In the genomic region with DNA sequence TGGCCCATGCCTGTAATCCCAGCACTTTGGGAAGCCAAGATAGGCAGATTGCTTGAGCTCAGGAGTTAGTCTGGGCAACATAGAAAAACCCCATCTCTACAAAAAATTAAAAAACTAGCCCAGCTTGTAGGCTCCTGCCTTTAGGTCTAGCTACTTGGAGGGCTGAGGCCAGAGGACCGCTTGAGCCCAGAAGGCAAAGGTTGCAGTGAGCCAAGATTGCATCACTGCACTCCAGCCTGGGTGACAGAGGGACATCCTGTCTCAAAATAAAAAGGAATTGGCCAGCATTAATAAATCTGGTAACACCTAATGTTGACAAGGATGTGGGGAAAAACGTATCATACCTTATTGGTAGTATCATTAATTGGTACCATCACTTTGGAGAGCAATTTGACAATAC, we compare ENCODE assay signal across 25 cellular contexts.
"Had no signal": no experiment of that assay in that cellular context is flagged by ENCODE, and none has a peak within 500 bp of the region (broad histone marks: within the 10 kb centered on the region; RNA-seq: fewer than 3 reads in every experiment).

No MANE protein-coding gene starts in this region.

- H3K9me3 ChIP-seq: colonic mucosa, esophagus squamous epithelium, gastrocnemius medialis, heart right ventricle, left ventricle myocardium inferior, lower lobe of right lung, mucosa of descending colon had no signal

- FAIRE-seq: endometrium, islet of Langerhans, keratinocyte had no signal

- H3K4me1 ChIP-seq: colonic mucosa had no signal

- ATAC-seq: effector memory CD8-positive, alpha-beta T cell; esophagus mucosa; gastrocnemius medialis; heart right ventricle; left cardiac atrium; lower lobe of right lung; mucosa of descending colon had no signal

- H3K27me3 ChIP-seq: colonic mucosa, esophagus squamous epithelium, gastrocnemius medialis, heart right ventricle had no signal

- DNase-seq: colonic mucosa; cortex of kidney; effector CD8-positive, alpha-beta T cell; effector memory CD8-positive, alpha-beta T cell; endodermal cell; erythroblast; esophagus squamous epithelium; foreskin fibroblast; foreskin melanocyte; gastrocnemius medialis; glutamatergic neuron; head of caudate nucleus; heart right ventricle; hippocampal formation; left cardiac atrium; left ventricle myocardium inferior; lower lobe of right lung; mesenchymal stem cell; mucosa of descending colon; naive B cell had no signal

- H3K4me3 ChIP-seq: colonic mucosa, esophagus squamous epithelium, gastrocnemius medialis, heart right ventricle, left ventricle myocardium inferior, lower lobe of right lung, mucosa of descending colon had no signal

- H3K36me3 ChIP-seq: colonic mucosa, esophagus squamous epithelium, gastrocnemius medialis, heart right ventricle, left ventricle myocardium inferior, lower lobe of right lung had no signal

- H3K27ac ChIP-seq: colonic mucosa, epithelial cell of prostate, esophagus squamous epithelium, gastrocnemius medialis, heart right ventricle, left ventricle myocardium inferior, lower lobe of right lung had no signal
